ENCODE assay signal across 2 cellular contexts in the genomic region with DNA sequence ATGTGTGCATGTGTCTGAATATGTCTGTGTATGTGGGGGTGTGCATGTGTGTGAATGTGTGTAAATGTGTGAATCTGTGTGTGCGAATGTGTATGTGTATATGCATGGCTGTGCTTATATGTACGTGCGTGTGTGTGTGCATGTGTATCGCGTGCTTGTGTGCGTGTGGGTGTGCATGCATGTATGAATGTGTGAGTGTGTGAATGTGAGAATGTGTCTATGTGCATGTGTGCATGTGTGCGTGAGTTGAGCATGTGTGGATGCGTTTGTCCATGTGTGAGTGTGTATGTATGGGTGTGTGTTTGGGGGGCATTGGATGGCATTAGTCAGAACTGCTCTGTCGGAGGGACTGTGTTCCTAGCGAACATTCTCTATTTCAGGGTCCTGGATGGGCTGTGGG.
TF ChIP-seq lines count a peak whose summit lies in the region.

No MANE protein-coding gene starts in this region.

TF ChIP-seq in GM12891, 5 proteins besides CTCF, POLR2A, EP300 and RAD21:
- TF ChIP-seq SPI1 (IDR thresholded peaks at IDR 0.05; ENCODE audit: low read depth, low read length), result no peak
- no peak for TF ChIP-seq POLR2AphosphoS5 (IDR thresholded peaks at IDR 0.05; ENCODE audit: low read depth, low read length)
- TF ChIP-seq TAF1 (IDR thresholded peaks at IDR 0.05; ENCODE audit: low read depth, low read length), result no peak
- no peak for TF ChIP-seq POU2F2 (IDR thresholded peaks at IDR 0.05; ENCODE audit: low read depth, low read length)

TF ChIP-seq in H1, 55 proteins besides CTCF, POLR2A, EP300 and RAD21:
- TF ChIP-seq SRF (IDR thresholded peaks at IDR 0.05; ENCODE audit: low read depth, low read length), result no peak
- no peak for TF ChIP-seq GTF2F1 (IDR thresholded peaks at IDR 0.05; ENCODE audit: borderline replicate concordance, low read depth, low read length)
- no peak for TF ChIP-seq RNF2 (IDR thresholded peaks at IDR 0.05; ENCODE audit: borderline replicate concordance, low read depth, low read length, missing control alignments, poor library complexity, severe bottlenecking)
- TF ChIP-seq KDM1A (IDR thresholded peaks at IDR 0.05; ENCODE audit: borderline replicate concordance, low read length), result no peak
- TF ChIP-seq CTBP2 (IDR thresholded peaks at IDR 0.05; ENCODE audit: borderline replicate concordance, insufficient read depth, insufficient read length, low read length), result no peak
- TF ChIP-seq ZNF274 (IDR thresholded peaks at IDR 0.05; ENCODE audit: borderline replicate concordance, extremely low read depth, low read length), result no peak
- TF ChIP-seq EZH2 (IDR thresholded peaks at IDR 0.05; ENCODE audit: low read depth, low read length, severe bottlenecking), result no peak
- TF ChIP-seq CHD2 (IDR thresholded peaks at IDR 0.05; ENCODE audit: low read length), result no peak
- TF ChIP-seq ASH2L (IDR thresholded peaks at IDR 0.05; ENCODE audit: low read length), result no peak
- no peak for TF ChIP-seq TAF7 (optimal IDR thresholded peaks at IDR 0.05; ENCODE audit: borderline replicate concordance, low read depth, low read length)
- no peak for TF ChIP-seq EGR1 (IDR thresholded peaks at IDR 0.05; ENCODE audit: borderline replicate concordance, low read depth, low read length)
- no peak for TF ChIP-seq SIRT6 (IDR thresholded peaks at IDR 0.05; ENCODE audit: low read length)
- no peak for TF ChIP-seq NANOG (IDR thresholded peaks at IDR 0.05; ENCODE audit: insufficient read depth, low read depth, low read length, poor library complexity, severe bottlenecking)
- TF ChIP-seq JUND (IDR thresholded peaks at IDR 0.05; ENCODE audit: low read length), result no peak
- no peak for TF ChIP-seq KDM4A (IDR thresholded peaks at IDR 0.05; ENCODE audit: low read depth, low read length, severe bottlenecking)
- TF ChIP-seq SP1 (IDR thresholded peaks at IDR 0.05; ENCODE audit: low read depth, low read length), result no peak
- no peak for TF ChIP-seq CBX8 (IDR thresholded peaks at IDR 0.05; ENCODE audit: borderline replicate concordance, low read depth, low read length)
- no peak for TF ChIP-seq TEAD4 (IDR thresholded peaks at IDR 0.05; ENCODE audit: low read depth, low read length)
- TF ChIP-seq RFX5 (IDR thresholded peaks at IDR 0.05; ENCODE audit: borderline replicate concordance, low read depth, low read length), result no peak
